ENCODE assay signal across 7 cellular contexts in the genomic region with DNA sequence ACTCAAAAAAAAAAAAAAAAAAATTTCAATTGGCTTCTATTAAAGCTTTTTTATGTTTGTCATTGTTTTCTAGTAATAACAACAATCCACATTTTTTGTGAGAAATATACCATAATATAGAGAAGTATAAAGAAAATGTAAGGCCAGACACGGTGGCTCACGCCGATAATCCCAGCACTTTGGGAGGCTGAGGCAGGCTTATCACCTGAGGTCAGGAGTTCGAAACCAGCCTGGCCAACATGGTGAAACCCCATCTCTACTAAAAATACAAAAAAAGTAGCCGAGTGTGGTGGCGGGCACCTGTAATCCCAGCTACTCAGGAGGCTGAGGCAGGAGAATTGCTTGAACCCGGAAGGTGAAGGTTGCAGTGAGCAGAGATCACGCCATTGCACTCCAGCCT. TPM values are rescaled to one million over a fixed set of nuclear protein-coding genes. Genes with fewer than 3 reads are reported as not detected.
"Had no signal": no experiment of that assay in that cellular context is flagged by ENCODE, and none has a peak within 500 bp of the region (broad histone marks: within the 10 kb centered on the region; RNA-seq: fewer than 3 reads in every experiment).

No MANE protein-coding gene starts in this region.

RNA-seq across cellular contexts. Expression of a gene that starts 48.1 kb away (rescaled TPM):
- total RNA-seq: activated CD4-positive, alpha-beta memory T cell treated with anti-CD3 and anti-CD28 coated beads for 36 hours; activated naive CD4-positive, alpha-beta T cell treated with anti-CD3 and anti-CD28 coated beads, Interleukin-2, amount 50 U/mL, for 72 hours; activated T-cell treated with anti-CD3 and anti-CD28 coated beads, Interleukin-2, amount 50 U/mL, for 4 hours; fibroblast of villous mesenchyme; left lobe of liver; naive thymus-derived CD4-positive, alpha-beta T cell; posterior vena cava had no signal
- polyA plus RNA-seq: naive thymus-derived CD4-positive, alpha-beta T cell had no signal
